Comparison of ENCODE assay signal across 8 cellular contexts in the genomic region with DNA sequence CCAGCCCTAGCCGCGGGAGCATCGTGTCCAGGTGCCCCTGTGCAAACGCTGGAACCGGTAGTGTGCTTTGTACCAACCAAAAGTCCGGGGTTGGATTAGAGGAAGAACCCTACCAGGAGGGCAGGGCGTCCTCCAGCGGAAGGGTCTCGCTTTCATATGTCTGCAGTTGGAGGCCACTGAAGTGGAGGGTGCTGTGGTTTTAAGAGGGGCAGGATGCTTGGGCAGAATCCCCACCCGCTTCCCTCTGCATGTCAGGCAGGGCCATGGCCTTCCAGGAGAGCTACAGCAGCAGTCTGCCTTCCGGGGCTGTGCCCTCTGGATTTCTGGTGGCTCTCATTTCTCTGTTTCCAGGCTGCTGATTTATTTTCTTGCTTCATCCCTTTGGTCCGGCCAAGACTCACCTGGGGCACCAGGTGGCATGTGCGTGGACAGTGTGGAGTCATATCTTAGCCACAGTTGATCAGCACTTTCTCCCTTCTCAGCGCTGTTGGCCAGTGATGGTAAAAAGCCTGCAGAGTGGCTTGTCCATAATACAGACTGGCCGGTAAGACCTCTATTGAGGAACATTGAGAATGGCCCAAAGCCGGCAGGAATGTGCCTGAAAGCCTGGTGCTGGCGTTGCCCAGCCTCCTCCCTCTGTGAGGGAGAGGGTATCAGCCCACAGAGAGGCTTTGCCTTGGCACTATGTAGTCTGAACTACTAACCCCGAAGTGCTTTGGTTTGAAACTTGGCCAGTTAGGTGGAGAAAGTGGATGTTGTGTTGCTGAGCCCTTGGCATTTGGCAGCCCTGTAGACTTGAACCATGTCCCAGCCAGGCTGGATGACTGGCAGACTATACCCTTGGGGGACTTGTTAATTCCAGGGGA. TPM values are rescaled to one million over a fixed set of nuclear protein-coding genes. Genes with fewer than 3 reads are reported as not detected.
DNase-seq lines count a peak whose midpoint lies in the region; ATAC-seq and TF ChIP-seq lines count a peak whose summit lies in the region.

No MANE protein-coding gene starts in this region.

- TF ChIP-seq CTCF in RWPE2 (IDR thresholded peaks at IDR 0.05; ENCODE audit: poor library complexity, severe bottlenecking) (peak; percentile 28), fibroblast of lung (conservative IDR thresholded peaks at IDR 0.05 in 1 of 2, IDR thresholded peaks at IDR 0.05 in 1 of 2; ENCODE audit: low read depth in 1 of 2, low read length in 2 of 2) (no peak), osteoblast (IDR thresholded peaks at IDR 0.05; ENCODE audit: extremely low read depth, low read depth, low read length) (no peak)

- DNase-seq in RWPE2 (ENCODE audit: low spot score): no peak
- no peak for DNase-seq in fibroblast of lung (ENCODE audit: low read depth in 2 of 2)
- DNase-seq in osteoblast (ENCODE audit: insufficient read length, low spot score, missing footprints): no peak
- DNase-seq in NCI-H128 (lab: John Stamatoyannopoulos, UW; ENCODE audit: unreplicated experiment): no peak
- no peak for DNase-seq in MV-4-11 (lab: John Stamatoyannopoulos, UW)
- no peak for DNase-seq in NCI-H1048 (lab: John Stamatoyannopoulos, UW)

- no peaks in the 10 kb centered on the region for H3K9me3 ChIP-seq in ES-I3 (ENCODE audit: control insufficient read depth, insufficient read depth, low read length)
- no peaks in the 10 kb centered on the region for H3K9me3 ChIP-seq in RWPE2 (ENCODE audit: severe bottlenecking)
- H3K9me3 ChIP-seq in fibroblast of lung (ENCODE audit: control insufficient read depth, insufficient read depth, low read depth, low read length): no peaks in the 10 kb centered on the region
- no peaks in the 10 kb centered on the region for H3K9me3 ChIP-seq in osteoblast (ENCODE audit: low read depth, low read length)

- peak; percentile 28 for ATAC-seq in RWPE2 (ENCODE audit: low read depth)
- no peak for ATAC-seq in HG03095 (IDR thresholded peaks at IDR 0.05; ENCODE audit: unreplicated experiment)

- no peaks in the 10 kb centered on the region for H4K20me1 ChIP-seq in fibroblast of lung (ENCODE audit: control insufficient read depth, extremely low read depth, insufficient read depth, low read length)
- H4K20me1 ChIP-seq in osteoblast (ENCODE audit: insufficient read depth, low read length): peaks cover 54% of the 10 kb centered on the region

- H3K4me3 ChIP-seq in RWPE2 (ENCODE audit: severe bottlenecking) (peak overlapping the region; percentile 99), fibroblast of lung (replicated peaks in 1 of 4; ENCODE audit: control extremely low read depth in 1 of 4, insufficient read depth in 1 of 4, low read depth in 3 of 4, low read length in 4 of 4) (peak overlapping the region; percentile 63 to 78 (median 72)), osteoblast (ENCODE audit: insufficient read depth, low read length) (peak overlapping the region; percentile 76)

- H3K4me1 ChIP-seq in ES-I3 (ENCODE audit: insufficient read depth, low read length) (peaks cover 15% of the 10 kb centered on the region), RWPE2 (ENCODE audit: insufficient read depth, poor library complexity, severe bottlenecking) (peaks cover 14% of the 10 kb centered on the region), fibroblast of lung (ENCODE audit: control insufficient read depth, extremely low read depth, insufficient read depth, low read length) (peaks cover 12% of the 10 kb centered on the region), osteoblast (ENCODE audit: insufficient read depth, low read length) (peaks cover 19% of the 10 kb centered on the region)

- H3K9ac ChIP-seq in ES-I3 (ENCODE audit: low read depth, low read length) (peak overlapping the region; percentile 79), fibroblast of lung (ENCODE audit: insufficient read depth, low read length) (peak overlapping the region; percentile 69)

- H3K27ac ChIP-seq in RWPE2 (ENCODE audit: poor library complexity, severe bottlenecking) (peak overlapping the region; percentile 46), fibroblast of lung (ENCODE audit: insufficient read depth, low read length) (peak overlapping the region; percentile 51), osteoblast (ENCODE audit: low read depth, low read length) (no peak overlapping the region)

- H3K79me2 ChIP-seq in fibroblast of lung (ENCODE audit: control insufficient read depth, insufficient read depth, low read length) (peaks cover 53% of the 10 kb centered on the region), osteoblast (ENCODE audit: insufficient read depth, low read length) (peaks cover 59% of the 10 kb centered on the region)

- H3K4me2 ChIP-seq in fibroblast of lung (ENCODE audit: extremely low read depth, insufficient read depth, low read length): peak overlapping the region; percentile 97
- peak overlapping the region; percentile 90 for H3K4me2 ChIP-seq in osteoblast (ENCODE audit: insufficient read depth, low read length)

- H3K36me3 ChIP-seq in ES-I3 (ENCODE audit: insufficient read depth, low read length) (no peaks in the 10 kb centered on the region), RWPE2 (ENCODE audit: low read depth) (no peaks in the 10 kb centered on the region), fibroblast of lung (ENCODE audit: control insufficient read depth, insufficient read depth, low read length) (no peaks in the 10 kb centered on the region), osteoblast (ENCODE audit: insufficient read depth, low read length) (no peaks in the 10 kb centered on the region)

- H2AFZ ChIP-seq in fibroblast of lung (ENCODE audit: low read length) (peak overlapping the region; percentile 55), osteoblast (ENCODE audit: low read length) (peak overlapping the region; percentile 41)

- H3K27me3 ChIP-seq in RWPE2 (ENCODE audit: insufficient read depth, poor library complexity, severe bottlenecking) (no peaks in the 10 kb centered on the region), fibroblast of lung (ENCODE audit: control insufficient read depth, insufficient read depth, low read length) (no peaks in the 10 kb centered on the region), osteoblast (ENCODE audit: insufficient read depth, low read length) (no peaks in the 10 kb centered on the region)

RNA-seq across cellular contexts. Expression of a gene that starts 1.8 kb away (rescaled TPM):
- 7.7 and 10.6 TPM in 2 replicates for total RNA-seq in fibroblast of lung
- 14.0 and 16.0 TPM in 2 replicates for polyA plus RNA-seq in fibroblast of lung
- polyA plus RNA-seq in fibroblast of lung (2012): 13.1 and 13.6 TPM in 2 replicates
- polyA minus RNA-seq in fibroblast of lung (ENCODE audit: low replicate concordance): 56.9 and 135 TPM in 2 replicates
- 18.5 and 19.7 TPM in 2 replicates for total RNA-seq in osteoblast
